8 cellular contexts compared by ENCODE assay signal in the genomic region with DNA sequence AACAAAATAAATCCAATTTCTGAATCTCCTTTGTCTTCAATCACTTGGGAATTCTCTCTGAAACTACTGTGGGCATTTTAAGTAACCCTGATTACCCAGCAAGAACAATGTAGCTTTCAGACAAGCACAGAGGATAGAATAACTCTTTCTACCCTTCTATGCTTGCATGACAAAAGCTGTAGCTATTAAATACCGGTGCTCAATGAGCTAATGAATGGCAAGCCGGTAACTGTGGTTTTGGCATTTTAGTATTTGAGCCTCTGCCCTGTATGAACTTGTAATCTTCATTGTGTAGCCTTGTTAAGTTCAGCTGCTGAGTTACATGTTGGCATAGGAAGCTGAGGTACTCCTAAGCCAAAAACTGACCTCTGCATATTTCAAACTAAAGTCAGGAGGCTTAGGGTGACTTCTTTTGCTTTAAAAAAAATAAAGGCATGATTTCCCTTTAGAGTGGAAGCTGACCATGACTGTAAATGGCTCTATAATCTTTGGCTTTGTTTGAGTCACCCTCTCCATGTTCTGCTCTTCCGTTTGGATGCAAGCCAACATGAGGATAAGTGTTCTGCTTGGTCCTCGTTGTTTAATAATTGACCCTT.
DNase-seq lines count a peak whose midpoint lies in the region; ATAC-seq and TF ChIP-seq lines count a peak whose summit lies in the region.

No MANE protein-coding gene starts in this region.

- H3K27me3 Mint-ChIP-seq in CD14-positive monocyte (ENCODE audit: low read depth in 3 of 3), result no peaks in the 10 kb centered on the region

- TF ChIP-seq POLR2A in body of pancreas (IDR thresholded peaks at IDR 0.05), result no peak

- H3K27me3 ChIP-seq in body of pancreas, result no peaks in the 10 kb centered on the region

- H3K4me1 Mint-ChIP-seq in CD14-positive monocyte, result peaks cover 40% of the 10 kb centered on the region

- intact Hi-C loops in CD14-positive monocyte (cut with micrococcal nuclease), result loop anchor here in 1 of 2 donors (2.0 kb wide), 3 partner anchors 28 to 70 kb away; no protein-coding TSS in a partner anchor
- intact Hi-C loops in body of pancreas (cut with DNase I), result no loop called here

- H3K36me3 ChIP-seq in body of pancreas (replicated peaks in 1 of 2; ENCODE audit: insufficient read depth in 1 of 2, low read depth in 2 of 2), result no peaks in the 10 kb centered on the region

- peak; percentile 5 for ATAC-seq in body of pancreas
- ATAC-seq in GM21825 (IDR thresholded peaks at IDR 0.05; ENCODE audit: unreplicated experiment), result no peak
- ATAC-seq in GM18909 (IDR thresholded peaks at IDR 0.05; ENCODE audit: poor library complexity, unreplicated experiment), result no peak

- peaks cover 29 to 30% of the 10 kb centered on the region in 2 donors for H3K36me3 Mint-ChIP-seq in CD14-positive monocyte

- H3K4me3 ChIP-seq in body of pancreas, result no peak overlapping the region

- H3K4me3 Mint-ChIP-seq in CD14-positive monocyte, result no peak overlapping the region

- H3K4me1 ChIP-seq in body of pancreas, result peaks cover 76% of the 10 kb centered on the region

- no peak for DNase-seq in CD14-positive monocyte (ENCODE audit: low spot score)
- DNase-seq in NCI-H1105 (lab: John Stamatoyannopoulos, UW), result peak; percentile 77
- peak in 3 of 4 donors; percentile 52 to 79 (median 60) for DNase-seq in body of pancreas
- DNase-seq in lung microvascular endothelial cell (ENCODE audit: low read depth in 2 of 2), result peak; percentile 82 to 93
- DNase-seq in NOMO-1 treated with dmso at 0.1 percent for 144 hours (lab: John Stamatoyannopoulos, UW; ENCODE audit: unreplicated experiment), result no peak
- no peak for DNase-seq in dedifferentiated amniotic fluid mesenchymal stem cell (ENCODE audit: extremely low spot score)

- TF ChIP-seq CTCF in CD14-positive monocyte (IDR thresholded peaks at IDR 0.05) (no peak), body of pancreas (IDR thresholded peaks at IDR 0.05) (no peak)

- H3K27ac ChIP-seq in body of pancreas, result peak overlapping the region; percentile 93 to 98 (median 98)

- WGBS in body of pancreas, 2 donors, result 10 to 11% methylated on average over 4 of the region's 4 CpGs

- H3K9me3 ChIP-seq in body of pancreas, result no peaks in the 10 kb centered on the region

- H3K9me3 Mint-ChIP-seq in CD14-positive monocyte, result peaks cover 0 to 3% (median 0%) of the 10 kb centered on the region in 7 donors

- H3K27ac Mint-ChIP-seq in CD14-positive monocyte, result peak overlapping the region in 4 of 7 donors; percentile 75 to 92 (median 88)

Comparison
In these comparisons a context has a peak if more than half of its experiments do, and no peak if none do; other contexts are left out.
1. DNase-seq: peak in NCI-H1105 (single experiment), body of pancreas (3 of 4) and lung microvascular endothelial cell (2 of 2); none in CD14-positive monocyte (single experiment), NOMO-1 treated with dmso at 0.1 percent for 144 hours (single experiment) and dedifferentiated amniotic fluid mesenchymal stem cell (single experiment).